Comparison of ENCODE assay signal across 1 cellular context in the genomic region with DNA sequence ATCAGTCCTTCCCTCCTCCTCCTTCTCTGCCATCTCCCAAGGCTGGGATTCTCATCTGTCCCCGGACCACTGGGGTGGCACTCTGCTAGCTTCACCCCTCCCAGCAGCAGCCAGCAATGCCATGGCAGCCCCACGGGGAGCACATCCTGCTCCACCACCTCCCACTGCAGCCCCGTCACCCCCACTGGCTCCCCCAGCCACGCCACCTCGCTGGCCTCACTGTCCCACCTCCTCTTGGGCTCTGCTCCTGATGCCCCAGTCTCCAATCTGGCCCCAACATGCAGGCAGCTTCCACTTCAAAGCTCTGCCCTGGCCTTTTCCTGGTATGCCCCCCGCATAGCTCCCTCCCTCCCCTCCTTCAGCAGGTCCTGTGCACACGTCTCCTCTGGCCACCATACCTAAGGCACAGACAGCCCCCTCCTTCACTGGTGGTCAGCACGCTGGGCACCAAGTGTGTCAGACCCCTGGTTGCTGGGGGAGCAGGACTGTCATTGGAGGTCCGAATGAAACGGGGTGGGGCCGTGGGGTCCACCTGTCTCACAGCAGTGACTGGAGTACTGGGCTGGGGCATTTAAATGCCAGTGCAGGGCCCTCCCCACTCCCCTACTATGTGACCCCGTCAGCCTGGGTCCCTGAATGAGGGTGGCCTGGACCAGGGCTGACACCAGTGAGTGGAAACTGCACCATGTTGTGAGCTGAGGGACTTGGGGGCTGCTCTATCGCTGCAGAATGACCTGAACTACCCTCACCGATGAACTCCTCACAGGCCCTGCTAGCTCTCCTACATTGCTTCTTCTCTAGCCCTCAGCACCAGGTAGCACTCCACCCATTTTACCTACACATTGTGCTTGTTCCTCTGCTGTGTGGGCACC.
TF ChIP-seq lines count a peak whose summit lies in the region.

No MANE protein-coding gene starts in this region.

TF ChIP-seq in HepG2, 621 proteins besides CTCF, POLR2A, EP300 and RAD21:
- TF ChIP-seq ZBTB21 (CRISPR knock-in tag; IDR thresholded peaks at IDR 0.05): no peak
- TF ChIP-seq NFE2 (CRISPR knock-in tag; IDR thresholded peaks at IDR 0.05): no peak
- TF ChIP-seq LCORL (IDR thresholded peaks at IDR 0.05): no peak
- TF ChIP-seq LCORL (CRISPR knock-in tag; IDR thresholded peaks at IDR 0.05): no peak
- TF ChIP-seq EED (CRISPR knock-in tag; IDR thresholded peaks at IDR 0.05): no peak
- TF ChIP-seq ZNF296 (CRISPR knock-in tag; conservative IDR thresholded peaks at IDR 0.05): no peak
- TF ChIP-seq SUZ12 (IDR thresholded peaks at IDR 0.05; ENCODE audit: low read depth, low read length): no peak
- TF ChIP-seq, protein P1, sequence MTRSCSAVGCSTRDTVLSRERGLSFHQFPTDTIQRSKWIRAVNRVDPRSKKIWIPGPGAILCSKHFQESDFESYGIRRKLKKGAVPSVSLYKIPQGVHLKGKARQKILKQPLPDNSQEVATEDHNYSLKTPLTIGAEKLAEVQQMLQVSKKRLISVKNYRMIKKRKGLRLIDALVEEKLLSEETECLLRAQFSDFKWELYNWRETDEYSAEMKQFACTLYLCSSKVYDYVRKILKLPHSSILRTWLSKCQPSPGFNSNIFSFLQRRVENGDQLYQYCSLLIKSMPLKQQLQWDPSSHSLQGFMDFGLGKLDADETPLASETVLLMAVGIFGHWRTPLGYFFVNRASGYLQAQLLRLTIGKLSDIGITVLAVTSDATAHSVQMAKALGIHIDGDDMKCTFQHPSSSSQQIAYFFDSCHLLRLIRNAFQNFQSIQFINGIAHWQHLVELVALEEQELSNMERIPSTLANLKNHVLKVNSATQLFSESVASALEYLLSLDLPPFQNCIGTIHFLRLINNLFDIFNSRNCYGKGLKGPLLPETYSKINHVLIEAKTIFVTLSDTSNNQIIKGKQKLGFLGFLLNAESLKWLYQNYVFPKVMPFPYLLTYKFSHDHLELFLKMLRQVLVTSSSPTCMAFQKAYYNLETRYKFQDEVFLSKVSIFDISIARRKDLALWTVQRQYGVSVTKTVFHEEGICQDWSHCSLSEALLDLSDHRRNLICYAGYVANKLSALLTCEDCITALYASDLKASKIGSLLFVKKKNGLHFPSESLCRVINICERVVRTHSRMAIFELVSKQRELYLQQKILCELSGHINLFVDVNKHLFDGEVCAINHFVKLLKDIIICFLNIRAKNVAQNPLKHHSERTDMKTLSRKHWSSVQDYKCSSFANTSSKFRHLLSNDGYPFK (CRISPR knock-in tag; IDR thresholded peaks at IDR 0.05; ENCODE audit: borderline replicate concordance): no peak
- TF ChIP-seq, protein P2, sequence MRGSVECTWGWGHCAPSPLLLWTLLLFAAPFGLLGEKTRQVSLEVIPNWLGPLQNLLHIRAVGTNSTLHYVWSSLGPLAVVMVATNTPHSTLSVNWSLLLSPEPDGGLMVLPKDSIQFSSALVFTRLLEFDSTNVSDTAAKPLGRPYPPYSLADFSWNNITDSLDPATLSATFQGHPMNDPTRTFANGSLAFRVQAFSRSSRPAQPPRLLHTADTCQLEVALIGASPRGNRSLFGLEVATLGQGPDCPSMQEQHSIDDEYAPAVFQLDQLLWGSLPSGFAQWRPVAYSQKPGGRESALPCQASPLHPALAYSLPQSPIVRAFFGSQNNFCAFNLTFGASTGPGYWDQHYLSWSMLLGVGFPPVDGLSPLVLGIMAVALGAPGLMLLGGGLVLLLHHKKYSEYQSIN (CRISPR knock-in tag; IDR thresholded peaks at IDR 0.05; ENCODE audit: borderline replicate concordance): no peak
TF ChIP-seq in HepG2: peak in this region for 0.
